Comparison of ENCODE assay signal across 20 cellular contexts in the genomic region with DNA sequence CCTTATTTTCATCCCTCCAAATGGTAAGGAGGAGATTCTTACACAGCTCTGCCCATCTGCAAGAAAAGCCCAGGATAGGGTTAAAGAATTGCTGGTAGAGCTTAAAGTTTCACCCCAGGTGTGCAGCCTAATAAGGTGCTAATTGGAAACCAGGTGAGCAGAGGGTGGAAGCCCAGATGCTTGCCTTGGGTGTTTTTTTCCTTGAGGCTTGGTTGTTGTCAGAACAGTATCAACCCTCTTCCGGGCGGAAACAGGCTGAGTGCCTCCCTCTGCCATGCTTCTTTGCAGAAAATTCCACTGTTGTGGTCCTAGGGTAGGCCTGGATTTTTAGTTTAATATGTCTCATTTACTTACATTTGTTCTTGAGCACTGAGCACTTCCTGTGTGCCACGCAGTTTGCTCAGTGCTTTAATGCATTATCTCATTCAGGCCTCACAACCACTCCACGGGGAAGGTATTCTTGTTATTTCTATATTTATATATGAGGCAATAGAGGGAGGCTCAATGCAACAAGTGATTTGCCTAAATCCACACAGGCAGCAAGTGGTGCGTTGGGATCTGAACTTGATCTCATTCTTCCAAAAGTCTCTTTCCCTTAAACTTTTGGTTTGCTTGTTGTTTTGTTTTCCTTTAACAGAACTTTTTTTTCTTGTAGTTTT.
DNase-seq lines count a peak whose midpoint lies in the region; ATAC-seq and TF ChIP-seq lines count a peak whose summit lies in the region.
"Had no signal": no experiment of that assay in that cellular context is flagged by ENCODE, and none has a peak within 500 bp of the region (broad histone marks: within the 10 kb centered on the region; RNA-seq: fewer than 3 reads in every experiment).

No MANE protein-coding gene starts in this region.

- H3K36me3 ChIP-seq in ascending aorta, result no peaks in the 10 kb centered on the region
- H3K36me3 ChIP-seq in neuronal stem cell (replicated peaks in 1 of 2; ENCODE audit: control insufficient read depth in 2 of 2, insufficient read depth in 2 of 2, low read length in 2 of 2), result no peaks in the 10 kb centered on the region
- H3K36me3 ChIP-seq in PC-9 (ENCODE audit: low read depth), result no peaks in the 10 kb centered on the region
- H3K36me3 ChIP-seq: WERI-Rb-1 had no signal

- H4K8ac ChIP-seq in H9 (replicated peaks; ENCODE audit: insufficient read length, low read depth, low read length) (no peak overlapping the region), neuronal stem cell (ENCODE audit: low read depth, low read length) (no peak overlapping the region)

- H3K27me3 ChIP-seq in H9 (ENCODE audit: insufficient read depth, low read length) (no peaks in the 10 kb centered on the region), ascending aorta (no peaks in the 10 kb centered on the region), neuronal stem cell (ENCODE audit: control insufficient read depth in 3 of 3, insufficient read depth in 3 of 3, low read depth in 1 of 3, low read length in 3 of 3) (no peaks in the 10 kb centered on the region), PC-9 (ENCODE audit: insufficient read depth, low read depth) (no peaks in the 10 kb centered on the region)
- H3K27me3 ChIP-seq: hepatocyte had no signal

- H2BK20ac ChIP-seq in H9 (ENCODE audit: low read depth, low read length, poor library complexity, severe bottlenecking), result no peak overlapping the region

- H3K4me2 ChIP-seq in H9 (ENCODE audit: insufficient read depth, insufficient read length, low read length) (no peak overlapping the region), neuronal stem cell (ENCODE audit: insufficient read depth, low read length, poor library complexity, severe bottlenecking) (no peak overlapping the region), PC-9 (no peak overlapping the region)
- H3K4me2 ChIP-seq: hepatocyte, KMS-11 had no signal

- no peak overlapping the region for H3K9ac ChIP-seq in H9 (ENCODE audit: extremely low read depth, insufficient read length, low read length)
- H3K9ac ChIP-seq in neuronal stem cell (ENCODE audit: low read depth, low read length, poor library complexity), result no peak overlapping the region
- H3K9ac ChIP-seq: KMS-11 had no signal

- H3K56ac ChIP-seq in H9 (ENCODE audit: insufficient read length, low read depth, low read length), result no peak overlapping the region

- H2BK15ac ChIP-seq in H9 (ENCODE audit: low read depth, low read length) (no peak overlapping the region), neuronal stem cell (ENCODE audit: low read length) (no peak overlapping the region)

- H2BK120ac ChIP-seq in H9 (ENCODE audit: low read depth, low read length, poor library complexity, severe bottlenecking), result no peak overlapping the region
- no peak overlapping the region for H2BK120ac ChIP-seq in neuronal stem cell (ENCODE audit: low read depth, low read length)

- H3K18ac ChIP-seq in H9 (ENCODE audit: insufficient read length, low read depth, low read length) (no peak overlapping the region), neuronal stem cell (ENCODE audit: low read length) (peak overlapping the region; percentile 45)

- H3K4me1 ChIP-seq in H9 (ENCODE audit: insufficient read depth, low read length) (peaks cover 3% of the 10 kb centered on the region; the same call in 1 of the 2 replicates), ascending aorta (peaks cover 0 to 25% of the 10 kb centered on the region in 2 donors), neuronal stem cell (ENCODE audit: control insufficient read depth in 2 of 2, insufficient read depth in 1 of 2, low read depth in 1 of 2, low read length in 2 of 2) (peaks cover 9 to 10% of the 10 kb centered on the region in 2 donors), PC-9 (replicated peaks; ENCODE audit: insufficient read depth) (no peaks in the 10 kb centered on the region)

- POLR2A ChIA-PET in PC-9 (lab: Charles Lee; ENCODE audit: unreplicated experiment), result no interaction called here

- no peaks in the 10 kb centered on the region for H3F3A ChIP-seq in PC-9 (ENCODE audit: insufficient read depth, low read depth)

- no peaks in the 10 kb centered on the region for H3K36me3 Mint-ChIP-seq in H9 (ENCODE audit: insufficient read depth in 1 of 3, low read depth in 3 of 3)
- H3K36me3 Mint-ChIP-seq: activated CD4-positive, alpha-beta memory T cell treated with anti-CD3 and anti-CD28 coated beads for 36 hours; activated naive CD4-positive, alpha-beta T cell treated with anti-CD3 and anti-CD28 coated beads, Interleukin-2, amount 10 ng/mL, durations not matched to agents 7 days and 5 days; CD8-positive, alpha-beta memory T cell; type B pancreatic cell had no signal

- no CpG with 5 or more reads among the region's 5 CpGs for WGBS in H9 (ENCODE audit: extremely low coverage, insufficient read length, low lambda C conversion rate)
- no CpG with 5 or more reads among the region's 5 CpGs for WGBS in neuronal stem cell (ENCODE audit: extremely low coverage in 2 of 2, insufficient read length in 2 of 2, insufficient replicate concordance in 1 of 2), 2 donors

- H2BK5ac ChIP-seq in H9 (ENCODE audit: insufficient read length, low read length) (no peak overlapping the region), neuronal stem cell (ENCODE audit: low read length) (no peak overlapping the region)

- no peak overlapping the region for H3K4me3 ChIP-seq in ascending aorta
- H3K4me3 ChIP-seq in neuronal stem cell (ENCODE audit: low read length in 2 of 2), result no peak overlapping the region
- no peak overlapping the region for H3K4me3 ChIP-seq in PC-9
- H3K4me3 ChIP-seq: hepatocyte had no signal

- intact Hi-C loops in ascending aorta (cut with DNase I) (loop anchor here (5.0 kb wide), 1 partner anchor 113 kb away; a partner anchor contains a TSS), PC-9 (cut with micrococcal nuclease; ENCODE audit: unreplicated experiment) (no loop called here)

- H3K27me3 Mint-ChIP-seq in H9 (ENCODE audit: low read depth), result 0 out of 2 replicates have a peak, but pooled peaks cover 2% of the 10 kb centered on the region
- H3K27me3 Mint-ChIP-seq: activated CD4-positive, alpha-beta memory T cell treated with anti-CD3 and anti-CD28 coated beads for 36 hours; type B pancreatic cell had no signal

- DNase-seq in NCI-H2029 (lab: John Stamatoyannopoulos, UW) (peak; percentile 22), NCI-H2029 treated with DMSO at 0.1 percent for 48 hours (lab: John Stamatoyannopoulos, UW) (no peak), H9 (no peak), ascending aorta (ENCODE audit: low spot score in 2 of 2) (no peak), neuronal stem cell (ENCODE audit: low spot score) (no peak), PC-9 (no peak)
- DNase-seq: activated CD4-positive, alpha-beta memory T cell treated with anti-CD3 and anti-CD28 coated beads for 36 hours; activated naive CD4-positive, alpha-beta T cell treated with anti-CD3 and anti-CD28 coated beads, Interleukin-2, amount 10 ng/mL, durations not matched to agents 7 days and 5 days; CD8-positive, alpha-beta memory T cell; NCI-H1105; NCI-H226; retina; SIG-M5; WERI-Rb-1 had no signal

- H3K27ac ChIP-seq in H9 (ENCODE audit: insufficient read length, low read depth, low read length), result no peak overlapping the region
- H3K27ac ChIP-seq in ascending aorta, result peak overlapping the region; percentile 43 to 45
- no peak overlapping the region for H3K27ac ChIP-seq in neuronal stem cell (replicated peaks; ENCODE audit: low read length)
- H3K27ac ChIP-seq in PC-9, result no peak overlapping the region
- H3K27ac ChIP-seq: hepatocyte, KMS-11, WERI-Rb-1 had no signal

- H2AFZ ChIP-seq in H9 (ENCODE audit: low read length) (no peak overlapping the region), neuronal stem cell (ENCODE audit: low read length) (no peak overlapping the region), PC-9 (no peak overlapping the region)
- H2AFZ ChIP-seq: hepatocyte had no signal

- no peak overlapping the region for H4K91ac ChIP-seq in H9 (ENCODE audit: insufficient read length, low read depth, low read length)
- no peak overlapping the region for H4K91ac ChIP-seq in neuronal stem cell (ENCODE audit: low read depth, low read length, poor library complexity)

- H4K20me1 ChIP-seq in H9 (ENCODE audit: control insufficient read depth, insufficient read depth, insufficient read length) (no peaks in the 10 kb centered on the region), PC-9 (ENCODE audit: insufficient read depth) (no peaks in the 10 kb centered on the region)

- no peaks in the 10 kb centered on the region for H3K9me3 Mint-ChIP-seq in H9
- H3K9me3 Mint-ChIP-seq: activated CD4-positive, alpha-beta memory T cell treated with anti-CD3 and anti-CD28 coated beads for 36 hours; activated naive CD4-positive, alpha-beta T cell treated with anti-CD3 and anti-CD28 coated beads, Interleukin-2, amount 10 ng/mL, durations not matched to agents 7 days and 5 days; T-helper 1 cell treated with Interleukin-12 subunit alpha and Interleukin-12 subunit beta and Interleukin-4 antibody, amounts not matched to agents 30 μg/mL and 1 μg/mL, for 36 hours; type B pancreatic cell had no signal

- no peak overlapping the region for H2BK12ac ChIP-seq in H9 (ENCODE audit: insufficient read length, low read depth, low read length)
- no peak overlapping the region for H2BK12ac ChIP-seq in neuronal stem cell (ENCODE audit: low read length)

- no TSS peak for BruUV-seq in PC-9 (replicated peaks; lab: Mats Ljungman, UMichigan)

- H3K4ac ChIP-seq in H9 (ENCODE audit: low read depth, low read length), result no peak overlapping the region
- H3K4ac ChIP-seq in neuronal stem cell (ENCODE audit: low read length), result no peak overlapping the region

- peak overlapping the region in 2 of 3 experiments; percentile 1 to 8; a peak in 2 of 7 replicates for H3K27ac Mint-ChIP-seq in H9
- H3K27ac Mint-ChIP-seq: activated CD4-positive, alpha-beta memory T cell treated with anti-CD3 and anti-CD28 coated beads for 36 hours; activated naive CD4-positive, alpha-beta T cell treated with anti-CD3 and anti-CD28 coated beads, Interleukin-2, amount 10 ng/mL, durations not matched to agents 7 days and 5 days; CD8-positive, alpha-beta memory T cell; T-helper 1 cell treated with Interleukin-12 subunit alpha and Interleukin-12 subunit beta and Interleukin-4 antibody, amounts not matched to agents 30 μg/mL and 1 μg/mL, for 36 hours; type B pancreatic cell had no signal

- H3K9me2 ChIP-seq in PC-9 (ENCODE audit: insufficient read depth), result no peaks in the 10 kb centered on the region

- H3K23me2 ChIP-seq in H9 (ENCODE audit: insufficient read length, low read depth, low read length, poor library complexity, severe bottlenecking), result no peaks in the 10 kb centered on the region

- no peak overlapping the region for H4K5ac ChIP-seq in H9 (ENCODE audit: insufficient read length, low read depth, low read length)

- no peak overlapping the region for H2AK5ac ChIP-seq in H9 (ENCODE audit: insufficient read length, low read length)
- H2AK5ac ChIP-seq in neuronal stem cell (ENCODE audit: low read depth, low read length), result no peak overlapping the region

- ATAC-seq in HG03095 (IDR thresholded peaks at IDR 0.05; ENCODE audit: unreplicated experiment) (no peak), HG02642 (IDR thresholded peaks at IDR 0.05; ENCODE audit: poor library complexity, unreplicated experiment) (no peak)

- H3K14ac ChIP-seq in H9 (ENCODE audit: insufficient read depth, low read length) (no peak overlapping the region), neuronal stem cell (ENCODE audit: low read length) (no peak overlapping the region)

- H3K4me1 Mint-ChIP-seq in H9, result peaks cover 30 to 33% of the 10 kb centered on the region in 2 experiments

- H3T11ph ChIP-seq in H9 (ENCODE audit: low read length), result no peak overlapping the region

- no peak overlapping the region for H3K4me3 Mint-ChIP-seq in H9
- H3K4me3 Mint-ChIP-seq: activated CD4-positive, alpha-beta memory T cell treated with anti-CD3 and anti-CD28 coated beads for 36 hours; activated naive CD4-positive, alpha-beta T cell treated with anti-CD3 and anti-CD28 coated beads, Interleukin-2, amount 10 ng/mL, durations not matched to agents 7 days and 5 days; T-helper 1 cell treated with Interleukin-12 subunit alpha and Interleukin-12 subunit beta and Interleukin-4 antibody, amounts not matched to agents 30 μg/mL and 1 μg/mL, for 36 hours; type B pancreatic cell had no signal

- H3K23ac ChIP-seq in H9 (ENCODE audit: insufficient read length, low read depth, low read length) (no peak overlapping the region), neuronal stem cell (ENCODE audit: low read depth, low read length, poor library complexity) (no peak overlapping the region)

- H3K79me2 ChIP-seq in H9 (ENCODE audit: insufficient read depth, low read length) (no peaks in the 10 kb centered on the region), PC-9 (ENCODE audit: low read depth) (no peaks in the 10 kb centered on the region)
- H3K79me2 ChIP-seq: hepatocyte had no signal

- CTCF ChIA-PET in PC-9 (lab: Charles Lee), result no interaction called here

- TF ChIP-seq CTCF in H9 (conservative IDR thresholded peaks at IDR 0.05), result no peak
- no peak for TF ChIP-seq CTCF in ascending aorta (IDR thresholded peaks at IDR 0.05)
- no peak for TF ChIP-seq CTCF in PC-9 (conservative IDR thresholded peaks at IDR 0.05)

- H3K79me1 ChIP-seq in H9 (ENCODE audit: insufficient read depth, low read depth, low read length, poor library complexity, severe bottlenecking) (no peaks in the 10 kb centered on the region), neuronal stem cell (ENCODE audit: low read depth, low read length) (no peaks in the 10 kb centered on the region)

- H3K9me3 ChIP-seq in H9 (ENCODE audit: control insufficient read depth, low read depth, low read length), result no peaks in the 10 kb centered on the region
- H3K9me3 ChIP-seq in ascending aorta, result no peaks in the 10 kb centered on the region
- H3K9me3 ChIP-seq in neuronal stem cell (replicated peaks in 1 of 2; ENCODE audit: control insufficient read depth in 2 of 2, insufficient read depth in 1 of 2, low read depth in 1 of 2, low read length in 2 of 2), result no peaks in the 10 kb centered on the region
- H3K9me3 ChIP-seq in PC-9 (ENCODE audit: insufficient read depth, low read depth), result no peaks in the 10 kb centered on the region

Comparison
In these comparisons a context has a peak if more than half of its experiments do, and no peak if none do; other contexts are left out.
1. H3K27ac ChIP-seq: peak in ascending aorta (2 of 2); none in H9 (single experiment), neuronal stem cell (single experiment) and PC-9 (single experiment).